1 cellular context compared by ENCODE assay signal in genomic region chr5:410911-411517, GRCh38.
TF ChIP-seq lines count a peak whose summit lies in the region.

No MANE protein-coding gene starts in this region.

TF ChIP-seq in IMR-90, 13 proteins besides CTCF, POLR2A, EP300 and RAD21:
- TF ChIP-seq CEBPB (IDR thresholded peaks at IDR 0.05; ENCODE audit: low read depth, low read length) (peak; percentile 86), MAZ (IDR thresholded peaks at IDR 0.05; ENCODE audit: borderline replicate concordance, low read depth, low read length) (no peak)
